19 cellular contexts compared by ENCODE assay signal in the genomic region with DNA sequence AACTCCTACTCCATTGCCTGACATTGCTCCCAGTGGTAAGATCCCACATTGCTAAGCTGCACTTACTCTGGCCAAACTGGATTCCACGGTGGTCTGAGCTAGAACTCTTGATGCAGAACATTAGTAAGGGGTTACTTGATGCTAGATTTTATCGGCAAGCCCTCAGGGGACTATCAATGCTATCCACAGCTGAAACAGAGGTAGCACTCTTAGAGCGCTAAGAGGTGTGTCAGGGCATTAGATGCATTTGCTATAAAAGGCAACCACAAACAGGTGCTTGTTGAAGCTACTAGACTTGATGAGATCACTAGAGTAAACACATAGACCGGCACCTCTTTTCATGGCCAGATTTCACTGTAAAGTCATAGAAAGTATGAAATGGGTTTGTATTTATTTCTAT.
DNase-seq lines count a peak whose midpoint lies in the region; ATAC-seq and TF ChIP-seq lines count a peak whose summit lies in the region.
"Had no signal": no experiment of that assay in that cellular context is flagged by ENCODE, and none has a peak within 500 bp of the region (broad histone marks: within the 10 kb centered on the region; RNA-seq: fewer than 3 reads in every experiment).

No MANE protein-coding gene starts in this region.

- no TSS peak for BruUV-seq in Calu3 (replicated peaks; lab: Mats Ljungman, UMichigan)

- no peak overlapping the region for H3K4me3 Mint-ChIP-seq in Calu3 (ENCODE audit: low read depth, unreplicated experiment)
- H3K4me3 Mint-ChIP-seq in immature natural killer cell: no peak overlapping the region
- H3K4me3 Mint-ChIP-seq: activated CD4-positive, alpha-beta memory T cell treated with anti-CD3 and anti-CD28 coated beads for 36 hours; activated naive CD8-positive, alpha-beta T cell; T-helper 17 cell had no signal

- H3K4me1 Mint-ChIP-seq in Calu3 (ENCODE audit: low read depth, unreplicated experiment) (peaks cover 28% of the 10 kb centered on the region), immature natural killer cell (peaks cover 3 to 8% of the 10 kb centered on the region in 2 donors)

- no peak for ATAC-seq in HG02981 (IDR thresholded peaks at IDR 0.05; ENCODE audit: unreplicated experiment)
- ATAC-seq: T-helper 17 cell had no signal

- DNase-seq in Calu3: no peak
- DNase-seq in LHCN-M2 (ENCODE audit: low read depth): peak; percentile 28
- DNase-seq in NCI-H510A (lab: John Stamatoyannopoulos, UW): peak; percentile 60
- peak; percentile 26 for DNase-seq in kidney epithelial cell (ENCODE audit: low read depth)
- DNase-seq in activated gamma-delta T cell (lab: John Stamatoyannopoulos, UW): no peak
- no peak for DNase-seq in immature natural killer cell
- no peak for DNase-seq in AG08395 (ENCODE audit: low spot score)
- DNase-seq: activated CD4-positive, alpha-beta memory T cell treated with anti-CD3 and anti-CD28 coated beads for 36 hours; activated T-cell treated with anti-CD3 and anti-CD28 coated beads, Interleukin-2, amount 50 U/mL, for 1 hour; C1 segment of cervical spinal cord; colonic mucosa; GOT3; retina; SIG-M5; stimulated activated CD4-positive, alpha-beta T cell treated with anti-CD3 and anti-CD28 coated beads, Interleukin-12 subunit alpha, Interleukin-12 subunit beta, amount 100 ng/mL, for 4 hours; T-helper 17 cell had no signal

- no peak overlapping the region for H3K4me3 ChIP-seq in kidney epithelial cell (ENCODE audit: low read depth, low read length)
- H3K4me3 ChIP-seq: colonic mucosa, thoracic aorta had no signal

- no peaks in the 10 kb centered on the region for H3K36me3 ChIP-seq in kidney epithelial cell (ENCODE audit: control insufficient read depth, insufficient read depth, low read length)
- H3K36me3 ChIP-seq: colonic mucosa, thoracic aorta had no signal

- peak overlapping the region; percentile 2 for H3K27ac Mint-ChIP-seq in Calu3 (ENCODE audit: unreplicated experiment)
- H3K27ac Mint-ChIP-seq in immature natural killer cell: no peak overlapping the region
- H3K27ac Mint-ChIP-seq: activated CD4-positive, alpha-beta memory T cell treated with anti-CD3 and anti-CD28 coated beads for 36 hours; activated naive CD8-positive, alpha-beta T cell; T-helper 17 cell had no signal

- H3K36me3 Mint-ChIP-seq in Calu3 (ENCODE audit: insufficient read depth, unreplicated experiment): no peaks in the 10 kb centered on the region
- peaks cover 0 to 8% (median 0%) of the 10 kb centered on the region in 3 donors for H3K36me3 Mint-ChIP-seq in immature natural killer cell
- H3K36me3 Mint-ChIP-seq: activated CD4-positive, alpha-beta memory T cell treated with anti-CD3 and anti-CD28 coated beads for 36 hours; activated naive CD8-positive, alpha-beta T cell had no signal

- H3K27me3 Mint-ChIP-seq in Calu3 (ENCODE audit: unreplicated experiment) (no peaks in the 10 kb centered on the region), immature natural killer cell (ENCODE audit: low read depth in 3 of 3) (peaks cover 0 to 1% (median 0%) of the 10 kb centered on the region in 3 donors)
- H3K27me3 Mint-ChIP-seq: activated CD4-positive, alpha-beta memory T cell treated with anti-CD3 and anti-CD28 coated beads for 36 hours; activated naive CD8-positive, alpha-beta T cell; T-helper 17 cell had no signal

- H3K27me3 ChIP-seq in kidney epithelial cell (ENCODE audit: control insufficient read depth, insufficient read depth, low read length): no peaks in the 10 kb centered on the region
- H3K27me3 ChIP-seq: colonic mucosa had no signal

- TF ChIP-seq CTCF in Calu3 (IDR thresholded peaks at IDR 0.05; ENCODE audit: unreplicated experiment) (no peak), kidney epithelial cell (IDR thresholded peaks at IDR 0.05; ENCODE audit: insufficient read depth, low read length, poor library complexity, severe bottlenecking) (no peak)

- intact Hi-C loops in Calu3 (cut with micrococcal nuclease; ENCODE audit: unreplicated experiment): no loop called here

- CTCF ChIA-PET in Calu3 (lab: Charles Lee): no interaction called here

- H3K9me3 Mint-ChIP-seq in Calu3 (ENCODE audit: low read depth, unreplicated experiment) (no peaks in the 10 kb centered on the region), immature natural killer cell (no peaks in the 10 kb centered on the region)
- H3K9me3 Mint-ChIP-seq: activated CD4-positive, alpha-beta memory T cell treated with anti-CD3 and anti-CD28 coated beads for 36 hours had no signal

Comparison
In these comparisons a context has a peak if more than half of its experiments do, and no peak if none do; other contexts are left out.
1. DNase-seq: peak in LHCN-M2 (single experiment), NCI-H510A (single experiment) and kidney epithelial cell (single experiment); none in Calu3 (single experiment), activated gamma-delta T cell (single experiment), immature natural killer cell (0 of 3) and AG08395 (single experiment).